In the genomic region with DNA sequence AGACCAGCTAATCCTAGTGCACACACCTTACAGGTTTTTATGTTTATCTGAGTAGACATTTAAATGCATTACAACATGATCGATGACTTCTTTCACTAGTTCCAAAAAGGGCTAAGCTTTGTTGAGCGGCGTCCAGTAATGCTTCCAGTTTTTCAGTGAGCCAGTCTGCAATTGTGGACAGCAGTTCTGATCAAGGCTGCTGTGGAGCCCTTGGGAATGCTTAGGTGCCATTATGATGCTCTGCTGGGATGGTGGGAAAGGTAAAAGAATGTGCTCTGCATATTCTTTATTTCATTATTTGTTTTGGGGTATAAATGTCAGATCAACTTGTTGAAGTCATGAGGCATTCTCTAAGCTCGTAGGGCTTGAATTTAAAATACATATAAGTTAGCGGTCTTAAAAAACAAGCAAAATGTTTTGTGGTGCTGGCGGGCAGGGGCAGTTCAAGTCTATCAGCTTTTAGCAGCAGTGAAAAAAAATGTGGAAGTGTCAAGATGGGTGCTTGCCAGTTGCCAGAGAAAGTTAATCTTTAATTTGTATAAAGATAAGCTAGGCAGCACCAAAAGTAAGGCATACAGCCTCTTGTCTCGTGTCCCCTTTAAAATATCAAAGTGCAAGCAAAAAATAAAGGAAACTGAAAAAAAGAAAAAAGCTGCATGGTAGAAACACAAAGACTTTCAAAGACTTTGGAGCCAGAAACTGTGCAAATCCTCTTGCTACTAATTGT, we compare ENCODE assay signal across 9 cellular contexts. TPM values are rescaled to one million over a fixed set of nuclear protein-coding genes. Genes with fewer than 3 reads are reported as not detected.
DNase-seq lines count a peak whose midpoint lies in the region; ATAC-seq, FAIRE-seq and TF ChIP-seq lines count a peak whose summit lies in the region.
"Had no signal": no experiment of that assay in that cellular context is flagged by ENCODE, and none has a peak within 500 bp of the region (broad histone marks: within the 10 kb centered on the region; RNA-seq: fewer than 3 reads in every experiment).

No MANE protein-coding gene starts in this region.

- peak overlapping the region; percentile 98 for H3K27ac Mint-ChIP-seq in T-helper 17 cell

- peak overlapping the region; percentile 98 for H3K27ac ChIP-seq in skeletal muscle tissue (ENCODE audit: low read depth, low read length)
- no peak overlapping the region for H3K27ac ChIP-seq in foreskin keratinocyte

- no peak for FAIRE-seq in HTR-8/SVneo (lab: Jason Lieb, UNC)
- FAIRE-seq: A204.1 had no signal

- H3K36me3 Mint-ChIP-seq in T-helper 17 cell (ENCODE audit: low read depth): no peaks in the 10 kb centered on the region

- H3K27me3 Mint-ChIP-seq in T-helper 17 cell: no peaks in the 10 kb centered on the region

- H3K4me1 ChIP-seq in skeletal muscle tissue (ENCODE audit: control insufficient read depth in 3 of 3, insufficient read depth in 3 of 3, low read length in 3 of 3) (no peaks in the 10 kb centered on the region), foreskin keratinocyte (peaks cover 7% of the 10 kb centered on the region)

- H3K4me3 ChIP-seq in fibroblast of pulmonary artery (replicated peaks; ENCODE audit: low read depth, low read length) (peak overlapping the region; percentile 58), skeletal muscle tissue (ENCODE audit: low read length in 3 of 3) (peak overlapping the region; percentile 37 to 95 (median 80))

- no peak for TF ChIP-seq CTCF in fibroblast of pulmonary artery (IDR thresholded peaks at IDR 0.05; ENCODE audit: low read length, missing control alignments)
- no peak for TF ChIP-seq CTCF in foreskin keratinocyte (conservative IDR thresholded peaks at IDR 0.05)

- H3K9me3 ChIP-seq in T-helper 17 cell (ENCODE audit: control insufficient read depth, low read length, poor library complexity, severe bottlenecking) (no peaks in the 10 kb centered on the region), skeletal muscle tissue (ENCODE audit: control insufficient read depth in 3 of 3, low read length in 3 of 3) (no peaks in the 10 kb centered on the region)

- H3K27me3 ChIP-seq in skeletal muscle tissue (ENCODE audit: control insufficient read depth in 3 of 3, insufficient read depth in 3 of 3, low read length in 3 of 3) (no peaks in the 10 kb centered on the region), foreskin keratinocyte (no peaks in the 10 kb centered on the region)

- peaks cover 6 to 8% (median 7%) of the 10 kb centered on the region in 3 donors for H3K36me3 ChIP-seq in skeletal muscle tissue (ENCODE audit: control insufficient read depth in 3 of 3, insufficient read depth in 3 of 3, low read length in 3 of 3)

- peaks cover 21% of the 10 kb centered on the region for H3K4me1 Mint-ChIP-seq in T-helper 17 cell

- peak overlapping the region; percentile 85 for H3K4me3 Mint-ChIP-seq in T-helper 17 cell

- H3K9ac ChIP-seq in skeletal muscle tissue (ENCODE audit: low read depth in 1 of 3, low read length in 3 of 3): peak overlapping the region; percentile 39 to 54 (median 47)

- ATAC-seq in T-helper 17 cell (no peak), foreskin keratinocyte (no peak)

- DNase-seq in DMS 273 (lab: John Stamatoyannopoulos, UW; ENCODE audit: unreplicated experiment) (peak; percentile 27), DMS 273 treated with DMSO at 0.1 percent for 48 hours (lab: John Stamatoyannopoulos, UW) (no peak), T-helper 17 cell (no peak), fibroblast of pulmonary artery (ENCODE audit: low read depth) (no peak), cerebellar nuclear complex (lab: John Stamatoyannopoulos, UW) (no peak), foreskin keratinocyte (no peak), HTR-8/SVneo (ENCODE audit: insufficient read length, low spot score) (no peak)

RNA-seq across cellular contexts. Expression of gene MID1IP1, which starts 5.8 kb away (rescaled TPM):
- total RNA-seq in T-helper 17 cell: 10 to 100 TPM; 33.0 to 43.5 TPM
- 14.6 TPM for total RNA-seq in skeletal muscle tissue
- total RNA-seq in foreskin keratinocyte: 52.4 and 54.7 TPM in 2 replicates
- 40.0 and 40.7 TPM in 2 replicates for polyA plus RNA-seq in foreskin keratinocyte
